ENCODE assay signal across 16 cellular contexts in the genomic region with DNA sequence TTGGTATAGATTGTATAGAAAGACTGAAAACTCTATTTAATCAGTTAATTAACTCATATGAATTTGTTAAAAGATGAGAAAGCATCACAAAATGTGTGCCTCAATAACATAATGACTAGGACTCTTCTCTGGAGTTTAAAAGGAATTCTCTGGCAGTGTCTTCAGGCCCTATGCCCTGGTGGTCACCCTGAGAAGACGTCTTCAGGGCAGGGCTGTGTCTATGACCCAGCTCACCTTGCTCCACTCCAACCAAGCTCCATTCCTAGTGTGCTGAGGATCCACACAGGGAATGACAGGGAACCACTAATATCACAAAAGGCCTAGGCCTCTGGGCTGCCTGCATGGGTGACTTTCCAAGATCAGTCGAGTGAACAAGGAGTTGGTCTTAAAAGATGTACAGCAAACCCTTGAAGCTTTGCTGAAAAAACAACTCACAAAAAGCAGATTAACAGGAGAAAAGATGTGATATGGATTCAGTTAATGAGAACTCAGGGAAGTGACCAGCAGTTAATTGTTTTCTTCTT.
DNase-seq lines count a peak whose midpoint lies in the region; ATAC-seq and TF ChIP-seq lines count a peak whose summit lies in the region.
"Had no signal": no experiment of that assay in that cellular context is flagged by ENCODE, and none has a peak within 500 bp of the region (broad histone marks: within the 10 kb centered on the region; RNA-seq: fewer than 3 reads in every experiment).

No MANE protein-coding gene starts in this region.

- TF ChIP-seq CTCF in GM23338 (conservative IDR thresholded peaks at IDR 0.05; ENCODE audit: low read depth in 2 of 2) = peak in 1 of 2 experiments; percentile 28; a peak in 2 of 4 replicates
- peak; percentile 19 for TF ChIP-seq CTCF in glutamatergic neuron (IDR thresholded peaks at IDR 0.05; ENCODE audit: partially characterized antibody, unreplicated experiment)
- no peak for TF ChIP-seq CTCF in thyroid gland (IDR thresholded peaks at IDR 0.05)

- peaks cover 2% of the 10 kb centered on the region for H3K27me3 Mint-ChIP-seq in GM23338 (ENCODE audit: insufficient read depth, low read depth, poor library complexity)
- peaks cover 1% of the 10 kb centered on the region for H3K27me3 Mint-ChIP-seq in glutamatergic neuron (ENCODE audit: unreplicated experiment)

- no peak overlapping the region for H3K4me2 ChIP-seq in GM23338
- H3K4me2 ChIP-seq: BLaER1 treated with 17β-estradiol and CSF1 and Interleukin-3, amounts not matched to agents 10 nM and 100 nM had no signal

- ATAC-seq in GM23338 (peak; percentile 72), HG02571 (IDR thresholded peaks at IDR 0.05; ENCODE audit: unreplicated experiment) (no peak)
- ATAC-seq: Right ventricle myocardium inferior had no signal

- H3K4me3 ChIP-seq in GM23338 = no peak overlapping the region
- no peak overlapping the region for H3K4me3 ChIP-seq in thyroid gland (replicated peaks in 1 of 3)
- H3K4me3 ChIP-seq: BLaER1 treated with 17β-estradiol and CSF1 and Interleukin-3, amounts not matched to agents 10 nM and 100 nM; MG63 had no signal

- no peaks in the 10 kb centered on the region for H3K79me2 ChIP-seq in GM23338 (replicated peaks; ENCODE audit: insufficient read depth)

- H3F3A ChIP-seq in GM23338 (replicated peaks; ENCODE audit: low read depth) = no peaks in the 10 kb centered on the region

- H4K20me1 ChIP-seq in GM23338 (replicated peaks; ENCODE audit: insufficient read depth) = no peaks in the 10 kb centered on the region
- H4K20me1 ChIP-seq: BLaER1 treated with 17β-estradiol and CSF1 and Interleukin-3, amounts not matched to agents 10 nM and 100 nM had no signal

- DNase-seq in GM23338 (ENCODE audit: low spot score) (peak; percentile 18), NAMALWA (ENCODE audit: low spot score) (peak; percentile 0), glutamatergic neuron (no peak), thyroid gland (peak; percentile 61 to 69), dedifferentiated amniotic fluid mesenchymal stem cell (ENCODE audit: extremely low spot score) (no peak), NCI-H446 treated with DMSO at 0.1 percent for 48 hours (lab: John Stamatoyannopoulos, UW) (no peak)
- DNase-seq: MG63, NCI-H1092 treated with DMSO at 0.1 percent for 48 hours, NCI-H146, NCI-H2029 treated with DMSO at 0.1 percent for 48 hours, NCI-H2171, NCI-H446, NCI-H69 had no signal

- 0 out of 2 replicates have a peak, but pooled peaks cover 3% of the 10 kb centered on the region for H3K4me1 ChIP-seq in GM23338 (ENCODE audit: insufficient read depth)
- H3K4me1 ChIP-seq in thyroid gland = peaks cover 15 to 30% of the 10 kb centered on the region in 2 donors
- H3K4me1 ChIP-seq: BLaER1 treated with 17β-estradiol and CSF1 and Interleukin-3, amounts not matched to agents 10 nM and 100 nM had no signal

- H3K4me1 Mint-ChIP-seq in GM23338 (no peaks in the 10 kb centered on the region; the same call in 2 of the 3 replicates), glutamatergic neuron (ENCODE audit: low read depth, unreplicated experiment) (no peaks in the 10 kb centered on the region)

- H3K36me3 ChIP-seq in GM23338 (ENCODE audit: insufficient read depth) (no peaks in the 10 kb centered on the region), thyroid gland (no peaks in the 10 kb centered on the region)
- H3K36me3 ChIP-seq: BLaER1 treated with 17β-estradiol and CSF1 and Interleukin-3, amounts not matched to agents 10 nM and 100 nM; MG63 had no signal

- H3K9me3 ChIP-seq in thyroid gland = no peaks in the 10 kb centered on the region
- H3K9me3 ChIP-seq: MG63 had no signal

- H2AFZ ChIP-seq in GM23338 = no peak overlapping the region

- H3K27ac Mint-ChIP-seq in GM23338 (peak overlapping the region; percentile 20), glutamatergic neuron (ENCODE audit: unreplicated experiment) (no peak overlapping the region)

- no peak for TF ChIP-seq POLR2A in thyroid gland (IDR thresholded peaks at IDR 0.05)

- no peak overlapping the region for H3K4me3 Mint-ChIP-seq in GM23338
- no peak overlapping the region for H3K4me3 Mint-ChIP-seq in glutamatergic neuron (ENCODE audit: unreplicated experiment)

- intact Hi-C loops in thyroid gland (cut with DNase I) = no loop called here

- H3K9me2 ChIP-seq in GM23338 (ENCODE audit: insufficient read depth) = no peaks in the 10 kb centered on the region

- H3K9me3 Mint-ChIP-seq in GM23338 = peaks cover 9% of the 10 kb centered on the region; the same call in 2 of the 3 replicates
- no peaks in the 10 kb centered on the region for H3K9me3 Mint-ChIP-seq in glutamatergic neuron (ENCODE audit: unreplicated experiment)

- WGBS in thyroid gland, 2 donors = 44 to 46% methylated on average over 2 of the region's 2 CpGs

- no peak overlapping the region for H3K27ac ChIP-seq in GM23338 (ENCODE audit: low read depth)
- peak overlapping the region; percentile 76 to 78 (median 77) for H3K27ac ChIP-seq in thyroid gland
- H3K27ac ChIP-seq: BLaER1 treated with 17β-estradiol and CSF1 and Interleukin-3, amounts not matched to agents 10 nM and 100 nM had no signal

- H3K27me3 ChIP-seq in GM23338 (ENCODE audit: insufficient read depth) (no peaks in the 10 kb centered on the region), thyroid gland (no peaks in the 10 kb centered on the region)
- H3K27me3 ChIP-seq: BLaER1 treated with 17β-estradiol and CSF1 and Interleukin-3, amounts not matched to agents 10 nM and 100 nM; MG63 had no signal

- peaks cover 27% of the 10 kb centered on the region; the same call in 2 of the 3 replicates for H3K36me3 Mint-ChIP-seq in GM23338 (ENCODE audit: low read depth)
- H3K36me3 Mint-ChIP-seq in glutamatergic neuron (ENCODE audit: unreplicated experiment) = no peaks in the 10 kb centered on the region

TF ChIP-seq in GM23338, 12 proteins besides CTCF, POLR2A, EP300 and RAD21:
- no peak for TF ChIP-seq NANOG (IDR thresholded peaks at IDR 0.05; ENCODE audit: borderline replicate concordance)
- TF ChIP-seq, protein P1, sequence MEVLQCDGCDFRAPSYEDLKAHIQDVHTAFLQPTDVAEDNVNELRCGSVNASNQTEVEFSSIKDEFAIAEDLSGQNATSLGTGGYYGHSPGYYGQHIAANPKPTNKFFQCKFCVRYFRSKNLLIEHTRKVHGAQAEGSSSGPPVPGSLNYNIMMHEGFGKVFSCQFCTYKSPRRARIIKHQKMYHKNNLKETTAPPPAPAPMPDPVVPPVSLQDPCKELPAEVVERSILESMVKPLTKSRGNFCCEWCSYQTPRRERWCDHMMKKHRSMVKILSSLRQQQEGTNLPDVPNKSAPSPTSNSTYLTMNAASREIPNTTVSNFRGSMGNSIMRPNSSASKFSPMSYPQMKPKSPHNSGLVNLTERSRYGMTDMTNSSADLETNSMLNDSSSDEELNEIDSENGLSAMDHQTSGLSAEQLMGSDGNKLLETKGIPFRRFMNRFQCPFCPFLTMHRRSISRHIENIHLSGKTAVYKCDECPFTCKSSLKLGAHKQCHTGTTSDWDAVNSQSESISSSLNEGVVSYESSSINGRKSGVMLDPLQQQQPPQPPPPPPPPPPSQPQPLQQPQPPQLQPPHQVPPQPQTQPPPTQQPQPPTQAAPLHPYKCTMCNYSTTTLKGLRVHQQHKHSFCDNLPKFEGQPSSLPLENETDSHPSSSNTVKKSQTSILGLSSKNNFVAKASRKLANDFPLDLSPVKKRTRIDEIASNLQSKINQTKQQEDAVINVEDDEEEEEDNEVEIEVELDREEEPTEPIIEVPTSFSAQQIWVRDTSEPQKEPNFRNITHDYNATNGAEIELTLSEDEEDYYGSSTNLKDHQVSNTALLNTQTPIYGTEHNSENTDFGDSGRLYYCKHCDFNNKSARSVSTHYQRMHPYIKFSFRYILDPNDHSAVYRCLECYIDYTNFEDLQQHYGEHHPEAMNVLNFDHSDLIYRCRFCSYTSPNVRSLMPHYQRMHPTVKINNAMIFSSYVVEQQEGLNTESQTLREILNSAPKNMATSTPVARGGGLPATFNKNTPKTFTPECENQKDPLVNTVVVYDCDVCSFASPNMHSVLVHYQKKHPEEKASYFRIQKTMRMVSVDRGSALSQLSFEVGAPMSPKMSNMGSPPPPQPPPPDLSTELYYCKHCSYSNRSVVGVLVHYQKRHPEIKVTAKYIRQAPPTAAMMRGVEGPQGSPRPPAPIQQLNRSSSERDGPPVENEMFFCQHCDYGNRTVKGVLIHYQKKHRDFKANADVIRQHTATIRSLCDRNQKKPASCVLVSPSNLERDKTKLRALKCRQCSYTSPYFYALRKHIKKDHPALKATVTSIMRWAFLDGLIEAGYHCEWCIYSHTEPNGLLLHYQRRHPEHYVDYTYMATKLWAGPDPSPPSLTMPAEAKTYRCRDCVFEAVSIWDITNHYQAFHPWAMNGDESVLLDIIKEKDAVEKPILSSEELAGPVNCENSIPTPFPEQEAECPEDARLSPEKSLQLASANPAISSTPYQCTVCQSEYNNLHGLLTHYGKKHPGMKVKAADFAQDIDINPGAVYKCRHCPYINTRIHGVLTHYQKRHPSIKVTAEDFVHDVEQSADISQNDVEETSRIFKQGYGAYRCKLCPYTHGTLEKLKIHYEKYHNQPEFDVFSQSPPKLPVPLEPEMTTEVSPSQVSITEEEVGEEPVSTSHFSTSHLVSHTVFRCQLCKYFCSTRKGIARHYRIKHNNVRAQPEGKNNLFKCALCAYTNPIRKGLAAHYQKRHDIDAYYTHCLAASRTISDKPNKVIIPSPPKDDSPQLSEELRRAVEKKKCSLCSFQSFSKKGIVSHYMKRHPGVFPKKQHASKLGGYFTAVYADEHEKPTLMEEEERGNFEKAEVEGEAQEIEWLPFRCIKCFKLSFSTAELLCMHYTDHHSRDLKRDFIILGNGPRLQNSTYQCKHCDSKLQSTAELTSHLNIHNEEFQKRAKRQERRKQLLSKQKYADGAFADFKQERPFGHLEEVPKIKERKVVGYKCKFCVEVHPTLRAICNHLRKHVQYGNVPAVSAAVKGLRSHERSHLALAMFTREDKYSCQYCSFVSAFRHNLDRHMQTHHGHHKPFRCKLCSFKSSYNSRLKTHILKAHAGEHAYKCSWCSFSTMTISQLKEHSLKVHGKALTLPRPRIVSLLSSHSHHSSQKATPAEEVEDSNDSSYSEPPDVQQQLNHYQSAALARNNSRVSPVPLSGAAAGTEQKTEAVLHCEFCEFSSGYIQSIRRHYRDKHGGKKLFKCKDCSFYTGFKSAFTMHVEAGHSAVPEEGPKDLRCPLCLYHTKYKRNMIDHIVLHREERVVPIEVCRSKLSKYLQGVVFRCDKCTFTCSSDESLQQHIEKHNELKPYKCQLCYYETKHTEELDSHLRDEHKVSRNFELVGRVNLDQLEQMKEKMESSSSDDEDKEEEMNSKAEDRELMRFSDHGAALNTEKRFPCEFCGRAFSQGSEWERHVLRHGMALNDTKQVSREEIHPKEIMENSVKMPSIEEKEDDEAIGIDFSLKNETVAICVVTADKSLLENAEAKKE (CRISPR knock-in tag; IDR thresholded peaks at IDR 0.05) = 0 out of 2 replicates have a peak, but pooled peaks have one; percentile 6

Comparison
In these comparisons a context has a peak if more than half of its experiments do, and no peak if none do; other contexts are left out.
1. DNase-seq: peak in GM23338 (single experiment), NAMALWA (single experiment) and thyroid gland (2 of 2); none in glutamatergic neuron (single experiment), dedifferentiated amniotic fluid mesenchymal stem cell (single experiment) and NCI-H446 treated with DMSO at 0.1 percent for 48 hours (single experiment).